27 cellular contexts compared by ENCODE assay signal in genomic region chr3:129352650-129353588, GRCh38.
DNase-seq lines count a peak whose midpoint lies in the region; ATAC-seq and TF ChIP-seq lines count a peak whose summit lies in the region.
"Had no signal": no experiment of that assay in that cellular context is flagged by ENCODE, and none has a peak within 500 bp of the region (broad histone marks: within the 10 kb centered on the region; RNA-seq: fewer than 3 reads in every experiment).

No MANE protein-coding gene starts in this region.

- no peaks in the 10 kb centered on the region for H3K36me3 Mint-ChIP-seq in neural crest cell (ENCODE audit: low read depth)
- H3K36me3 Mint-ChIP-seq: activated CD8-positive, alpha-beta memory T cell treated with anti-CD3 and anti-CD28 coated beads, Interleukin-2, amount 10 ng/mL, durations not matched to agents 7 days and 5 days; CD8-positive, alpha-beta memory T cell had no signal

- H3K9me3 ChIP-seq in heart right ventricle = no peaks in the 10 kb centered on the region
- no peaks in the 10 kb centered on the region for H3K9me3 ChIP-seq in effector memory CD4-positive, alpha-beta T cell (ENCODE audit: control insufficient read depth, low read length)
- H3K9me3 ChIP-seq: A549 had no signal

- H3K36me3 ChIP-seq in heart right ventricle = no peaks in the 10 kb centered on the region
- H3K36me3 ChIP-seq in effector memory CD4-positive, alpha-beta T cell (ENCODE audit: control insufficient read depth, insufficient read depth, low read length) = no peaks in the 10 kb centered on the region
- H3K36me3 ChIP-seq: cardiac muscle cell, WERI-Rb-1 had no signal

- peak in 6 of 8 donors; percentile 23 to 76 (median 62) for ATAC-seq in heart right ventricle
- ATAC-seq in Right ventricle myocardium inferior = no peak
- ATAC-seq in HG03159 (IDR thresholded peaks at IDR 0.05; ENCODE audit: unreplicated experiment) = no peak
- no peak for ATAC-seq in GM19035 (IDR thresholded peaks at IDR 0.05; ENCODE audit: unreplicated experiment)
- ATAC-seq: activated CD8-positive, alpha-beta memory T cell treated with anti-CD3 and anti-CD28 coated beads, Interleukin-2, amount 10 ng/mL, durations not matched to agents 7 days and 5 days; activated T-cell treated with anti-CD3 and anti-CD28 coated beads, Interleukin-2, amount 50 U/mL, for 72 hours had no signal

- H3K4me3 ChIP-seq in heart right ventricle = no peak overlapping the region
- H3K4me3 ChIP-seq in fibroblast of pulmonary artery (replicated peaks; ENCODE audit: low read depth, low read length) = no peak overlapping the region
- H3K4me3 ChIP-seq in effector memory CD4-positive, alpha-beta T cell (ENCODE audit: insufficient read depth, low read depth, low read length, poor library complexity, severe bottlenecking) = no peak overlapping the region
- H3K4me3 ChIP-seq: A549, cardiac muscle cell had no signal

- 65 to 72% methylated on average over 14 of the region's 14 CpGs for WGBS in heart right ventricle, 2 donors

- peaks cover 0 to 33% (median 12%) of the 10 kb centered on the region in 9 donors for H3K4me1 ChIP-seq in heart right ventricle
- no peaks in the 10 kb centered on the region for H3K4me1 ChIP-seq in effector memory CD4-positive, alpha-beta T cell (ENCODE audit: control insufficient read depth, insufficient read depth, low read length, poor library complexity, severe bottlenecking)
- H3K4me1 ChIP-seq: A549 had no signal

- H3K27ac Mint-ChIP-seq in neural crest cell (ENCODE audit: unreplicated experiment) = peak overlapping the region; percentile 86
- H3K27ac Mint-ChIP-seq: activated CD4-positive, alpha-beta T cell treated with anti-CD3 and anti-CD28 coated beads, Interleukin-2, amount 10 ng/mL, durations not matched to agents 24 days and 14 days; activated CD8-positive, alpha-beta memory T cell treated with anti-CD3 and anti-CD28 coated beads, Interleukin-2, amount 10 ng/mL, durations not matched to agents 7 days and 5 days; activated naive CD4-positive, alpha-beta T cell treated with anti-CD3 and anti-CD28 coated beads for 36 hours; activated T-cell treated with anti-CD3 and anti-CD28 coated beads, Interleukin-2, amount 50 U/mL, for 72 hours; dendritic cell treated with granulocyte-macrophage colony-stimulating factor and Interleukin-4, amounts not matched to agents 40 ng/mL and 50 ng/mL, for 4 days; progenitor cell of endocrine pancreas; T-helper 2 cell treated with Interferon-gamma antibody and Interleukin-4, amounts not matched to agents 5 μg/mL and 100 μg/mL, for 36 hours had no signal

- H3K27me3 Mint-ChIP-seq in neural crest cell (ENCODE audit: low read depth) = no peaks in the 10 kb centered on the region

- H3K4me1 Mint-ChIP-seq in neural crest cell = no peaks in the 10 kb centered on the region
- H3K4me1 Mint-ChIP-seq: activated CD8-positive, alpha-beta memory T cell treated with anti-CD3 and anti-CD28 coated beads, Interleukin-2, amount 10 ng/mL, durations not matched to agents 7 days and 5 days; CD8-positive, alpha-beta memory T cell had no signal

- H3K27me3 ChIP-seq in heart right ventricle = no peaks in the 10 kb centered on the region
- H3K27me3 ChIP-seq in effector memory CD4-positive, alpha-beta T cell (replicated peaks; ENCODE audit: control insufficient read depth, insufficient read depth, low read length, poor library complexity, severe bottlenecking) = no peaks in the 10 kb centered on the region
- H3K27me3 ChIP-seq: cardiac muscle cell had no signal

- TF ChIP-seq CTCF in heart right ventricle (IDR thresholded peaks at IDR 0.05) = peak in 1 of 9 donors; percentile 8
- no peak for TF ChIP-seq CTCF in fibroblast of pulmonary artery (IDR thresholded peaks at IDR 0.05; ENCODE audit: low read length, missing control alignments)
- TF ChIP-seq CTCF in neural crest cell (conservative IDR thresholded peaks at IDR 0.05) = no peak

- no peak overlapping the region for H3K4me3 Mint-ChIP-seq in neural crest cell
- H3K4me3 Mint-ChIP-seq: activated CD4-positive, alpha-beta T cell treated with anti-CD3 and anti-CD28 coated beads, Interleukin-2, amount 10 ng/mL, durations not matched to agents 24 days and 14 days; activated CD8-positive, alpha-beta memory T cell treated with anti-CD3 and anti-CD28 coated beads, Interleukin-2, amount 10 ng/mL, durations not matched to agents 7 days and 5 days; activated naive CD4-positive, alpha-beta T cell treated with anti-CD3 and anti-CD28 coated beads for 36 hours; activated T-cell treated with anti-CD3 and anti-CD28 coated beads, Interleukin-2, amount 50 U/mL, for 72 hours; CD8-positive, alpha-beta memory T cell; dendritic cell treated with granulocyte-macrophage colony-stimulating factor and Interleukin-4, amounts not matched to agents 40 ng/mL and 50 ng/mL, for 4 days; T-helper 2 cell treated with Interferon-gamma antibody and Interleukin-4, amounts not matched to agents 5 μg/mL and 100 μg/mL, for 36 hours had no signal

- peak overlapping the region; percentile 6 to 81 (median 72) for H3K27ac ChIP-seq in heart right ventricle
- H3K27ac ChIP-seq in effector memory CD4-positive, alpha-beta T cell (ENCODE audit: insufficient read depth, low read length, poor library complexity, severe bottlenecking) = no peak overlapping the region
- H3K27ac ChIP-seq: A549, cardiac muscle cell, epithelial cell of prostate, RWPE1, WERI-Rb-1 had no signal

- intact Hi-C loops in heart right ventricle (cut with DNase I) (no loop called here), Right ventricle myocardium inferior (cut with DNase I) (no loop called here)

- DNase-seq in heart right ventricle (peak in 1 of 2 donors; percentile 56), Right ventricle myocardium inferior (ENCODE audit: missing footprints) (no peak), fibroblast of pulmonary artery (ENCODE audit: low read depth) (peak; percentile 15), neural crest cell (ENCODE audit: low read depth, low spot score) (no peak), ecto neural progenitor cell (ENCODE audit: low spot score) (no peak)
- no peak for DNase-seq in effector memory CD4-positive, alpha-beta T cell
- DNase-seq: activated CD4-positive, alpha-beta T cell treated with anti-CD3 and anti-CD28 coated beads, Interleukin-2, amount 10 ng/mL, durations not matched to agents 24 days and 14 days; activated CD8-positive, alpha-beta memory T cell treated with anti-CD3 and anti-CD28 coated beads, Interleukin-2, amount 10 ng/mL, durations not matched to agents 7 days and 5 days; activated naive CD4-positive, alpha-beta T cell treated with anti-CD3 and anti-CD28 coated beads for 36 hours; activated T-cell treated with anti-CD3 and anti-CD28 coated beads, Interleukin-2, amount 50 U/mL, for 72 hours; CD8-positive, alpha-beta memory T cell; foreskin fibroblast; NCI-H1694 treated with DMSO at 0.1 percent for 48 hours; NCI-H2171 treated with DMSO at 0.1 percent for 48 hours; small intestine; stimulated activated CD4-positive, alpha-beta T cell treated with anti-CD3 and anti-CD28 coated beads, Interleukin-1b, Interleukin-23, amount 100 ng/mL, for 48 hours; substantia nigra; WERI-Rb-1 had no signal

- no peaks in the 10 kb centered on the region for H3K9me3 Mint-ChIP-seq in neural crest cell
- H3K9me3 Mint-ChIP-seq: activated CD4-positive, alpha-beta T cell treated with anti-CD3 and anti-CD28 coated beads, Interleukin-2, amount 10 ng/mL, durations not matched to agents 24 days and 14 days; activated naive CD4-positive, alpha-beta T cell treated with anti-CD3 and anti-CD28 coated beads for 36 hours; activated T-cell treated with anti-CD3 and anti-CD28 coated beads, Interleukin-2, amount 50 U/mL, for 72 hours; CD8-positive, alpha-beta memory T cell; T-helper 2 cell treated with Interferon-gamma antibody and Interleukin-4, amounts not matched to agents 5 μg/mL and 100 μg/mL, for 36 hours had no signal

Comparison
In these comparisons a context has a peak if more than half of its experiments do, and no peak if none do; other contexts are left out.
1. ATAC-seq: peak in heart right ventricle (6 of 8); none in Right ventricle myocardium inferior (single experiment), HG03159 (single experiment) and GM19035 (single experiment).